In the genomic region with DNA sequence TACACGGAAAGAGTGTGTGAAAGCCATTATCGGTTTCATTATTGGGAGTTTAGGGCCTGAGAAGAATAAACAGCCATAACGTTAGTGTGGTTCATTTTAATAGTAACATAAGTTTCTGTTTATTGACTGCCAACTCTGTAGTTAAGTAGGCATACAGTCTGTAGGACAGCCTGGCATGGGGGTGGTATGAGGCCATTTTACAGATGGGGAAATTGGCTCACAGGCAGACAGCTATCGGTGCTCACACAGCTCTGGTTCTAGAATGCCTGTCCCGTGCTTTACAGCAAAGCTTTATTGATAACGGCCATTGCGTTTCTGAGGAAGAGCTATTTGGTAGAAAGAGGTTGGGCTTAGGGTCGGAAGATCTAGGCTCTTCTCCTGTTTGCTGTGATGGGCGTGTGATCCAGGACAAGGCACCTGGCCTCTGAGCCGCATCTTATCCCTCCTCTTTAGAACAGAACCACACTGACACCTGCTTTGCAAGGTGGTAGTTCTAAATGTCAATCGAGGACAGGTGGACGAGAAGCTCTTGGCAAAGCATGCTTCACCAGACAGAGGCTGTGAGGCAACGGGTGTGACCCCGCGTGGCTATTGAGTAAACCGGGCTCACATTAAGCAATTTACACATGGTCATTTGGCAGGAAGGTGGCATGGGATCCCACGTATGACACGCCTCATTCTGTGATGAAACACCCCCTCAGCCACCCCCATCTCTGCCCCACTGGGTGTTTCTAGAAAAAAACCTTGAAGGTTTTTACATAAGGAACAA, we compare ENCODE assay signal across 1 cellular context.
TF ChIP-seq lines count a peak whose summit lies in the region.

No MANE protein-coding gene starts in this region.

TF ChIP-seq in H1, 55 proteins besides CTCF, POLR2A, EP300 and RAD21:
- TF ChIP-seq ASH2L (IDR thresholded peaks at IDR 0.05; ENCODE audit: low read length), result no peak
- no peak for TF ChIP-seq RFX5 (IDR thresholded peaks at IDR 0.05; ENCODE audit: borderline replicate concordance, low read depth, low read length)
- TF ChIP-seq ZNF274 (IDR thresholded peaks at IDR 0.05; ENCODE audit: borderline replicate concordance, extremely low read depth, low read length), result no peak
- no peak for TF ChIP-seq CEBPB (IDR thresholded peaks at IDR 0.05; ENCODE audit: low read depth, low read length)
- TF ChIP-seq ATF2 (IDR thresholded peaks at IDR 0.05; ENCODE audit: low read length), result no peak
- TF ChIP-seq EGR1 (IDR thresholded peaks at IDR 0.05; ENCODE audit: borderline replicate concordance, low read depth, low read length), result no peak
